ENCODE assay signal across 8 cellular contexts in the genomic region with DNA sequence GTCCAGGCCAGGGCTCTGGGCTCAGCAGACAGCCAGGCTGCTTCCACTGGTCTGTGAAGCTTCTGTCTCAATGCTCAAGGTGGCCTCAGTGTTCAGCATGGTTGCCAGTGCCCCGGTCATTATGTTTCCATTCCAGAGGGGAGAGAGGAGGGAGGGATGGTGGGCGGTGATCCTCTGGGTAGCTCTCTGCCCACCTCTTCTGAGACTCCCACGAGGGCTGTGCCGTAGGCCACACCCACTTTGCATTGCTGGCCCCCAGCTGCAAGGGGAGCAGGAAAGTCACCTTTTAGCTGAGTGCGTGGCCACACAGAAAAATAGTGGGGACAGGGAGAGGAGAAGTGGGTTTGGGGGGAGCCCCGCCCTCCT. TPM values are rescaled to one million over a fixed set of nuclear protein-coding genes. Genes with fewer than 3 reads are reported as not detected.
DNase-seq lines count a peak whose midpoint lies in the region; ATAC-seq and TF ChIP-seq lines count a peak whose summit lies in the region.

No MANE protein-coding gene starts in this region.

- H3K4me3 ChIP-seq in HUES48 (ENCODE audit: low read depth, low read length) (no peak overlapping the region), mammary epithelial cell (replicated peaks in 1 of 3; ENCODE audit: insufficient read depth in 1 of 3, low read depth in 2 of 3, low read length in 3 of 3) (peak overlapping the region; percentile 41 to 48 (median 47)), lower lobe of right lung (peak overlapping the region; percentile 60), vagina (peak overlapping the region; percentile 50 to 53)

- H3K9me3 ChIP-seq in HUES48 (ENCODE audit: control insufficient read depth, insufficient read depth, low read length) = no peaks in the 10 kb centered on the region
- no peaks in the 10 kb centered on the region for H3K9me3 ChIP-seq in mammary epithelial cell (replicated peaks; ENCODE audit: insufficient read depth, low read length)
- no peaks in the 10 kb centered on the region for H3K9me3 ChIP-seq in lower lobe of right lung
- no peaks in the 10 kb centered on the region for H3K9me3 ChIP-seq in vagina

- peaks cover 2% of the 10 kb centered on the region for H4K20me1 ChIP-seq in mammary epithelial cell (ENCODE audit: insufficient read depth, low read length)

- in situ Hi-C loops in mammary epithelial cell (cut with MboI; ENCODE audit: low sequenced_read_pairs in 2 of 2) = no loop called here

- 42% methylated on average over 3 of the region's 6 CpGs for WGBS in mammary epithelial cell (ENCODE audit: low coverage, missing lambda C conversion rate)

- H3K27me3 ChIP-seq in HUES48 (ENCODE audit: control insufficient read depth, insufficient read depth, low read length) (no peaks in the 10 kb centered on the region), mammary epithelial cell (ENCODE audit: insufficient read depth, low read length) (no peaks in the 10 kb centered on the region), lower lobe of right lung (ENCODE audit: low read depth) (no peaks in the 10 kb centered on the region), vagina (no peaks in the 10 kb centered on the region)

- H3K27ac ChIP-seq in HUES48 (ENCODE audit: low read depth, low read length) = peak overlapping the region; percentile 35
- H3K27ac ChIP-seq in mammary epithelial cell (ENCODE audit: insufficient read depth, low read depth, low read length) = peak overlapping the region; percentile 82
- H3K27ac ChIP-seq in lower lobe of right lung = peak overlapping the region; percentile 94
- H3K27ac ChIP-seq in vagina = peak overlapping the region; percentile 96

- dilution Hi-C loops in mammary epithelial cell (cut with HindIII; ENCODE audit: low sequenced_read_pairs) = no loop called here

- BruUV-seq in mammary epithelial cell (replicated peaks; lab: Mats Ljungman, UMichigan) = no TSS peak

- H3K4me1 ChIP-seq in HUES48 (ENCODE audit: control insufficient read depth, insufficient read depth, low read length) (peaks cover 8% of the 10 kb centered on the region), mammary epithelial cell (ENCODE audit: insufficient read depth, low read length) (peaks cover 16% of the 10 kb centered on the region), lower lobe of right lung (peaks cover 51% of the 10 kb centered on the region), vagina (peaks cover 63% of the 10 kb centered on the region)

- peak; percentile 12 for DNase-seq in stimulated activated CD4-positive, alpha-beta T cell treated with anti-CD3 and anti-CD28 coated beads, Interleukin-15, amount 100 ng/mL, for 24 hours
- DNase-seq in stimulated activated CD4-positive, alpha-beta T cell treated with anti-CD3 and anti-CD28 coated beads, Interleukin-4, amount 100 ng/mL, for 24 hours = no peak
- DNase-seq in mammary epithelial cell = peak; percentile 14
- no peak for DNase-seq in lower lobe of right lung
- no peak for DNase-seq in vagina (ENCODE audit: extremely low spot score in 2 of 2)
- DNase-seq in HUDEP-2 (lab: John Stamatoyannopoulos, UW; ENCODE audit: unreplicated experiment in 76 of 76) = no peak
- no peak for DNase-seq in NCI-H1694 (lab: John Stamatoyannopoulos, UW)

- TF ChIP-seq POLR2A in vagina (IDR thresholded peaks at IDR 0.05) = no peak

- H3K4me2 ChIP-seq in mammary epithelial cell (ENCODE audit: insufficient read depth, low read depth, low read length) = peak overlapping the region; percentile 95

- TF ChIP-seq CTCF in mammary epithelial cell (conservative IDR thresholded peaks at IDR 0.05 in 1 of 2, IDR thresholded peaks at IDR 0.05 in 1 of 2; ENCODE audit: extremely low read depth in 1 of 2, insufficient read depth in 1 of 2, low read depth in 1 of 2, low read length in 2 of 2) (no peak), lower lobe of right lung (IDR thresholded peaks at IDR 0.05) (no peak), vagina (IDR thresholded peaks at IDR 0.05) (no peak)

- CTCF ChIA-PET in mammary epithelial cell (lab: Charles Lee; ENCODE audit: low non-redundant PET) = no interaction called here

- H2AFZ ChIP-seq in mammary epithelial cell (ENCODE audit: low read depth, low read length) = peak overlapping the region; percentile 32

- peaks cover 97% of the 10 kb centered on the region for H3K79me2 ChIP-seq in mammary epithelial cell (ENCODE audit: insufficient read depth, low read length)

- H3K9ac ChIP-seq in HUES48 (ENCODE audit: low read depth, low read length) (no peak overlapping the region), mammary epithelial cell (ENCODE audit: insufficient read depth, low read length) (peak overlapping the region; percentile 90)

- no peaks in the 10 kb centered on the region for H3K36me3 ChIP-seq in HUES48 (ENCODE audit: control insufficient read depth, insufficient read depth, low read length)
- H3K36me3 ChIP-seq in mammary epithelial cell (ENCODE audit: insufficient read depth, low read length) = peaks cover 3% of the 10 kb centered on the region
- H3K36me3 ChIP-seq in lower lobe of right lung = peaks cover 9% of the 10 kb centered on the region
- no peaks in the 10 kb centered on the region for H3K36me3 ChIP-seq in vagina

- ATAC-seq in lower lobe of right lung = peak in 1 of 2 donors; percentile 3

- intact Hi-C loops in mammary epithelial cell (cut with micrococcal nuclease) (loop anchor here (1.0 to 2.0 kb wide), 2 partner anchors 9 to 40 kb away; no protein-coding TSS in a partner anchor), lower lobe of right lung (cut with DNase I) (no loop called here), vagina (cut with DNase I) (no loop called here)

RNA-seq across cellular contexts. Expression of a gene that starts 42.5 kb away (rescaled TPM):
- total RNA-seq in mammary epithelial cell (10 to 100 TPM; 32.7 to 48.2 TPM), lower lobe of right lung (28.8 TPM), vagina (28.5 TPM)
- 10.2 TPM for polyA plus RNA-seq in mammary epithelial cell
- 46.5 TPM for polyA minus RNA-seq in mammary epithelial cell

RNA-seq across cellular contexts. Expression of a gene that starts 50.8 kb away (rescaled TPM):
- total RNA-seq in mammary epithelial cell (10 to 100 TPM; 35.5 to 41.5 TPM), lower lobe of right lung (50.4 TPM), vagina (40.5 TPM)
- polyA plus RNA-seq in mammary epithelial cell = 14.3 TPM
- 3.3 TPM for polyA minus RNA-seq in mammary epithelial cell

Comparison
In these comparisons a context has a peak if more than half of its experiments do, and no peak if none do; other contexts are left out.
1. DNase-seq: peak in stimulated activated CD4-positive, alpha-beta T cell treated with anti-CD3 and anti-CD28 coated beads, Interleukin-15, amount 100 ng/mL, for 24 hours (single experiment) and mammary epithelial cell (single experiment); none in stimulated activated CD4-positive, alpha-beta T cell treated with anti-CD3 and anti-CD28 coated beads, Interleukin-4, amount 100 ng/mL, for 24 hours (single experiment), lower lobe of right lung (single experiment), vagina (0 of 2), HUDEP-2 (0 of 76) and NCI-H1694 (single experiment).
2. H3K27ac ChIP-seq: peak in every context shown above with its lines; median percentile 96 in vagina; 94 in lower lobe of right lung; 82 in mammary epithelial cell; 35 in HUES48.